ENCODE assay signal across 9 cellular contexts in genomic region chr12:57518176-57518919, GRCh38. TPM values are rescaled to one million over a fixed set of nuclear protein-coding genes. Genes with fewer than 3 reads are reported as not detected.
A peak's percentile ranks its signal among the peaks of the same experiment; 100 is the strongest.
DNase-seq lines count a peak whose midpoint lies in the region; ATAC-seq, FAIRE-seq and TF ChIP-seq lines count a peak whose summit lies in the region.
"Had no signal": no experiment of that assay in that cellular context is flagged by ENCODE, and none has a peak within 500 bp of the region (broad histone marks: within the 10 kb centered on the region; RNA-seq: fewer than 3 reads in every experiment).

No MANE protein-coding gene starts in this region.

- no peak overlapping the region for H2BK12ac ChIP-seq in trophoblast cell (ENCODE audit: low read length)

- WGBS in trophoblast cell (ENCODE audit: extremely low coverage, insufficient coverage, insufficient read length) = no CpG with 5 or more reads among the region's 8 CpGs

- H4K12ac ChIP-seq in trophoblast cell (ENCODE audit: low read depth, low read length) = no peak overlapping the region

- H3K4me1 ChIP-seq in DND-41 (ENCODE audit: insufficient read depth, low read length) (peaks cover 46% of the 10 kb centered on the region), endothelial cell of umbilical vein (ENCODE audit: control insufficient read depth, extremely low read depth, insufficient read depth, low read length) (peaks cover 35% of the 10 kb centered on the region), trophoblast cell (ENCODE audit: control insufficient read depth in 1 of 2, insufficient read depth in 2 of 2, low read length in 2 of 2) (peaks cover 12 to 20% of the 10 kb centered on the region in 2 experiments)

- H3K36me3 ChIP-seq in DND-41 (ENCODE audit: insufficient read depth, low read length) (peaks cover 69% of the 10 kb centered on the region), endothelial cell of umbilical vein (ENCODE audit: control insufficient read depth in 2 of 2, extremely low read depth in 1 of 2, insufficient read depth in 2 of 2, low read length in 2 of 2) (peaks cover 22 to 29% of the 10 kb centered on the region in 2 experiments), trophoblast cell (ENCODE audit: control insufficient read depth in 1 of 2, insufficient read depth in 2 of 2, low read length in 2 of 2) (peaks cover 25 to 38% of the 10 kb centered on the region in 2 experiments)

- H3K27me3 ChIP-seq in DND-41 (ENCODE audit: insufficient read depth, low read length, poor library complexity) (no peaks in the 10 kb centered on the region), endothelial cell of umbilical vein (ENCODE audit: control insufficient read depth in 2 of 2, insufficient read depth in 2 of 2, low read length in 2 of 2) (no peaks in the 10 kb centered on the region), trophoblast cell (ENCODE audit: insufficient read depth, low read length) (no peaks in the 10 kb centered on the region)

- peak overlapping the region; percentile 86 to 91; a peak in 3 of 4 replicates for H3K4me3 ChIP-seq in DND-41 (ENCODE audit: low read depth in 1 of 2, low read length in 2 of 2)
- no peak overlapping the region for H3K4me3 ChIP-seq in endothelial cell of umbilical vein (replicated peaks in 1 of 3; ENCODE audit: insufficient read depth in 1 of 3, low read depth in 1 of 3, low read length in 3 of 3)
- no peak overlapping the region for H3K4me3 ChIP-seq in trophoblast cell (ENCODE audit: low read depth, low read length)

- POLR2A ChIA-PET in RWPE1 (lab: Yijun Ruan, JAX; ENCODE audit: low non-redundant PET) = interaction anchor here (0.6 kb wide), 1 partner anchor 226 kb away, joined by 5 read pairs; the partner anchor contains the start of gene TSPAN31
- POLR2A ChIA-PET in endothelial cell of umbilical vein (lab: Charles Lee) = no interaction called here
- POLR2A ChIA-PET in GM10248 (lab: Yijun Ruan, JAX) = interaction anchor here (0.7 to 3.7 kb wide), 7 partner anchors 9 to 248 kb away, joined by 3 to 20 read pairs (median 4); partner anchors contain the start of gene ARHGAP9

- FAIRE-seq in endothelial cell of umbilical vein (lab: Jason Lieb, UNC) = no peak

- no peak overlapping the region for H4K8ac ChIP-seq in trophoblast cell (ENCODE audit: low read depth, low read length)

- H3K9ac ChIP-seq in DND-41 (ENCODE audit: low read depth, low read length) = peak overlapping the region; percentile 97
- no peak overlapping the region for H3K9ac ChIP-seq in endothelial cell of umbilical vein (replicated peaks; ENCODE audit: extremely low read depth, insufficient read depth, low read length)
- H3K9ac ChIP-seq in trophoblast cell (ENCODE audit: low read length) = no peak overlapping the region

- H3K79me2 ChIP-seq in DND-41 (ENCODE audit: insufficient read depth, low read length) = peaks cover 50% of the 10 kb centered on the region
- peaks cover 27% of the 10 kb centered on the region for H3K79me2 ChIP-seq in endothelial cell of umbilical vein (ENCODE audit: control insufficient read depth, insufficient read depth, low read length)
- peaks cover 16% of the 10 kb centered on the region for H3K79me2 ChIP-seq in trophoblast cell (ENCODE audit: control insufficient read depth, insufficient read depth, low read length, poor library complexity)

- no peaks in the 10 kb centered on the region for H3K9me1 ChIP-seq in endothelial cell of umbilical vein (replicated peaks; ENCODE audit: control insufficient read depth, extremely low read depth, insufficient read depth, low read length)

- DNase-seq in DND-41 = no peak
- DNase-seq in RWPE1 (ENCODE audit: low spot score) = no peak
- DNase-seq in endothelial cell of umbilical vein (ENCODE audit: low read depth, low spot score) = no peak
- DNase-seq in trophoblast cell = no peak
- no peak for DNase-seq in NCI-H82 (lab: John Stamatoyannopoulos, UW)
- DNase-seq in GM10248 (ENCODE audit: extremely low spot score) = no peak
- DNase-seq in NCI-H748 treated with DMSO at 0.1 percent for 48 hours (lab: John Stamatoyannopoulos, UW) = no peak
- DNase-seq: NCI-H526 treated with DMSO at 0.1 percent for 48 hours had no signal

- H2BK5ac ChIP-seq in trophoblast cell (ENCODE audit: low read depth, low read length, poor library complexity) = no peak overlapping the region

- no peak overlapping the region for H3K14ac ChIP-seq in trophoblast cell (ENCODE audit: low read length)

- H3K18ac ChIP-seq in trophoblast cell (ENCODE audit: low read length) = no peak overlapping the region

- TF ChIP-seq CTCF in DND-41 (IDR thresholded peaks at IDR 0.05; ENCODE audit: borderline replicate concordance, extremely low read depth, low read length, poor library complexity, severe bottlenecking) = no peak
- TF ChIP-seq CTCF in RWPE1 (conservative IDR thresholded peaks at IDR 0.05; ENCODE audit: low read depth) = no peak
- no peak for TF ChIP-seq CTCF in endothelial cell of umbilical vein (IDR thresholded peaks at IDR 0.05; ENCODE audit: extremely low read depth in 1 of 2, insufficient read depth in 1 of 2, low read depth in 1 of 2, low read length in 2 of 2)
- TF ChIP-seq CTCF in GM10248 (IDR thresholded peaks at IDR 0.05; ENCODE audit: control extremely low read depth, extremely low read depth, low read depth, missing control alignments) = no peak

- CTCF ChIA-PET in RWPE1 (lab: Yijun Ruan, JAX) = no interaction called here
- CTCF ChIA-PET in endothelial cell of umbilical vein (lab: Charles Lee) = no interaction called here
- CTCF ChIA-PET in GM10248 (lab: Yijun Ruan, JAX) = interaction anchor here (0.7 to 1.5 kb wide), 2 partner anchors 22 to 65 kb away, joined by 3 read pairs; no protein-coding TSS in a partner anchor

- H2AK5ac ChIP-seq in trophoblast cell (ENCODE audit: low read length) = no peak overlapping the region

- no peak overlapping the region for H3K23ac ChIP-seq in trophoblast cell (ENCODE audit: low read length)

- intact Hi-C loops in endothelial cell of umbilical vein (cut with micrococcal nuclease) = no loop called here

- no peaks in the 10 kb centered on the region for H3K9me3 ChIP-seq in DND-41 (ENCODE audit: insufficient read depth, low read length, severe bottlenecking)
- H3K9me3 ChIP-seq in endothelial cell of umbilical vein (replicated peaks; ENCODE audit: control insufficient read depth, insufficient read depth, low read length) = no peaks in the 10 kb centered on the region
- H3K9me3 ChIP-seq in trophoblast cell (ENCODE audit: insufficient read depth, low read depth, low read length) = peaks cover 2% of the 10 kb centered on the region

- dilution Hi-C loops in endothelial cell of umbilical vein (cut with MboI; ENCODE audit: extremely low pct_ligation_motif_present, low sequenced_read_pairs) = no loop called here

- H4K91ac ChIP-seq in trophoblast cell (ENCODE audit: low read depth, low read length) = no peak overlapping the region

- peaks cover 32% of the 10 kb centered on the region for H3K79me1 ChIP-seq in trophoblast cell (ENCODE audit: low read length)

- H3K27ac ChIP-seq in DND-41 (ENCODE audit: low read length) (peak overlapping the region; percentile 99), RWPE1 (peak overlapping the region; percentile 75), endothelial cell of umbilical vein (ENCODE audit: insufficient read depth, low read depth, low read length) (no peak overlapping the region), trophoblast cell (ENCODE audit: low read depth, low read length) (no peak overlapping the region)

- no peak overlapping the region for H2AFZ ChIP-seq in DND-41 (ENCODE audit: low read depth, low read length)
- H2AFZ ChIP-seq in endothelial cell of umbilical vein (ENCODE audit: low read depth, low read length) = no peak overlapping the region
- no peak overlapping the region for H2AFZ ChIP-seq in trophoblast cell (ENCODE audit: insufficient read depth, low read length, poor library complexity)

- no peak overlapping the region for H2BK120ac ChIP-seq in trophoblast cell (ENCODE audit: insufficient read depth, low read length, poor library complexity)

- H3K4ac ChIP-seq in trophoblast cell (ENCODE audit: low read depth, low read length) = peak overlapping the region; percentile 52

- H3K4me2 ChIP-seq in DND-41 (ENCODE audit: insufficient read depth, low read length) (peak overlapping the region; percentile 68), endothelial cell of umbilical vein (ENCODE audit: insufficient read depth, low read length) (peak overlapping the region; percentile 2), trophoblast cell (ENCODE audit: low read length) (peak overlapping the region; percentile 13)

- no TSS peak for BruUV-seq in endothelial cell of umbilical vein (replicated peaks; lab: Mats Ljungman, UMichigan)

- no peak for TF ChIP-seq POLR2A in endothelial cell of umbilical vein (IDR thresholded peaks at IDR 0.05; ENCODE audit: low read depth, low read length)

- H4K20me1 ChIP-seq in DND-41 (ENCODE audit: insufficient read depth, low read length) (peaks cover 53% of the 10 kb centered on the region), endothelial cell of umbilical vein (replicated peaks; ENCODE audit: control insufficient read depth, extremely low read depth, insufficient read depth, low read length) (no peaks in the 10 kb centered on the region)

- no peak for ATAC-seq in DND-41 (ENCODE audit: insufficient read depth, low read depth)
- no peak for ATAC-seq in GM19455 (IDR thresholded peaks at IDR 0.05; ENCODE audit: unreplicated experiment)

RNA-seq across cellular contexts. Expression of gene DDIT3, which starts 2.0 kb away (rescaled TPM):
- total RNA-seq in endothelial cell of umbilical vein = 9.8 and 13.7 TPM in 2 replicates
- polyA plus RNA-seq in endothelial cell of umbilical vein = 15.4 and 22.0 TPM in 2 replicates
- polyA plus RNA-seq in endothelial cell of umbilical vein (2011; cell fraction: cytosol; rRNA removed) = 28.7 and 29.2 TPM in 2 replicates
- 124 and 158 TPM in 2 replicates for polyA plus RNA-seq in endothelial cell of umbilical vein (2011; cell fraction: nucleus; rRNA removed)
- 16.0 and 23.6 TPM in 2 replicates for polyA plus RNA-seq in endothelial cell of umbilical vein (2012)
- 11.2 and 19.1 TPM in 2 replicates for polyA minus RNA-seq in endothelial cell of umbilical vein
- 23.7 TPM for polyA minus RNA-seq in endothelial cell of umbilical vein (2011; cell fraction: cytosol; rRNA and poly(A)+ RNA removed)
- polyA minus RNA-seq in endothelial cell of umbilical vein (2011; cell fraction: nucleus; rRNA and poly(A)+ RNA removed) = 28.1 and 41.1 TPM in 2 replicates
- 106 and 110 TPM in 2 replicates for polyA plus RNA-seq in trophoblast cell (2013)

RNA-seq across cellular contexts. Expression of gene MBD6, which starts 4.3 kb away (rescaled TPM):
- total RNA-seq in endothelial cell of umbilical vein = 85.6 and 95.2 TPM in 2 replicates
- 8.5 and 10.6 TPM in 2 replicates for polyA plus RNA-seq in endothelial cell of umbilical vein
- 8.5 and 10.6 TPM in 2 replicates for polyA plus RNA-seq in endothelial cell of umbilical vein (2011; cell fraction: cytosol; rRNA removed)
- 52.4 and 65.4 TPM in 2 replicates for polyA plus RNA-seq in endothelial cell of umbilical vein (2011; cell fraction: nucleus; rRNA removed)
- 33.6 and 37.1 TPM in 2 replicates for polyA plus RNA-seq in endothelial cell of umbilical vein (2012)
- 6.7 and 17.1 TPM in 2 replicates for polyA minus RNA-seq in endothelial cell of umbilical vein
- polyA minus RNA-seq in endothelial cell of umbilical vein (2011; cell fraction: cytosol; rRNA and poly(A)+ RNA removed) = 16.9 TPM
- polyA minus RNA-seq in endothelial cell of umbilical vein (2011; cell fraction: nucleus; rRNA and poly(A)+ RNA removed) = 19.2 and 25.4 TPM in 2 replicates
- polyA plus RNA-seq in trophoblast cell (2013) = 54.4 TPM in 2 replicates

RNA-seq across cellular contexts. Expression of gene DCTN2, which starts 28.6 kb away (rescaled TPM):
- 157 and 161 TPM in 2 replicates for total RNA-seq in endothelial cell of umbilical vein
- 146 and 234 TPM in 2 replicates for polyA plus RNA-seq in endothelial cell of umbilical vein
- 153 and 162 TPM in 2 replicates for polyA plus RNA-seq in endothelial cell of umbilical vein (2011; cell fraction: cytosol; rRNA removed)
- 181 and 198 TPM in 2 replicates for polyA plus RNA-seq in endothelial cell of umbilical vein (2011; cell fraction: nucleus; rRNA removed)
- polyA plus RNA-seq in endothelial cell of umbilical vein (2012) = 148 and 160 TPM in 2 replicates
- polyA minus RNA-seq in endothelial cell of umbilical vein = 158 and 160 TPM in 2 replicates
- 91.9 TPM for polyA minus RNA-seq in endothelial cell of umbilical vein (2011; cell fraction: cytosol; rRNA and poly(A)+ RNA removed)
- 62.7 and 86.8 TPM in 2 replicates for polyA minus RNA-seq in endothelial cell of umbilical vein (2011; cell fraction: nucleus; rRNA and poly(A)+ RNA removed)
- polyA plus RNA-seq in trophoblast cell (2013) = 118 and 119 TPM in 2 replicates

RNA-seq across cellular contexts. Expression of gene MARS1, which starts 30.5 kb away (rescaled TPM):
- total RNA-seq in endothelial cell of umbilical vein = 212 and 216 TPM in 2 replicates
- 98.8 and 118 TPM in 2 replicates for polyA plus RNA-seq in endothelial cell of umbilical vein
- 83.6 and 88.5 TPM in 2 replicates for polyA plus RNA-seq in endothelial cell of umbilical vein (2011; cell fraction: cytosol; rRNA removed)
- 558 and 575 TPM in 2 replicates for polyA plus RNA-seq in endothelial cell of umbilical vein (2011; cell fraction: nucleus; rRNA removed)
- polyA plus RNA-seq in endothelial cell of umbilical vein (2012) = 136 and 142 TPM in 2 replicates
- polyA minus RNA-seq in endothelial cell of umbilical vein = 174 and 202 TPM in 2 replicates
- 99.2 TPM for polyA minus RNA-seq in endothelial cell of umbilical vein (2011; cell fraction: cytosol; rRNA and poly(A)+ RNA removed)
- polyA minus RNA-seq in endothelial cell of umbilical vein (2011; cell fraction: nucleus; rRNA and poly(A)+ RNA removed) = 179 and 213 TPM in 2 replicates
- polyA plus RNA-seq in trophoblast cell (2013) = 418 and 476 TPM in 2 replicates

RNA-seq across cellular contexts. Expression of gene KIF5A, which starts 31.5 kb away (rescaled TPM):
- total RNA-seq in endothelial cell of umbilical vein = 0.12 and 0.35 TPM in 2 replicates
- 0.05 and 0.07 TPM in 2 replicates for polyA plus RNA-seq in endothelial cell of umbilical vein
- polyA plus RNA-seq in endothelial cell of umbilical vein (2011; cell fraction: cytosol; rRNA removed) = 0.05 and 0.06 TPM in 2 replicates
- 0.36 and 0.75 TPM in 2 replicates for polyA plus RNA-seq in endothelial cell of umbilical vein (2011; cell fraction: nucleus; rRNA removed)
- polyA plus RNA-seq in endothelial cell of umbilical vein (2012) = 0.37 and 0.59 TPM in 2 replicates
- polyA minus RNA-seq in endothelial cell of umbilical vein = 0.13 and 0.34 TPM in 2 replicates
- polyA minus RNA-seq in endothelial cell of umbilical vein (2011; cell fraction: cytosol; rRNA and poly(A)+ RNA removed) = not detected
- polyA minus RNA-seq in endothelial cell of umbilical vein (2011; cell fraction: nucleus; rRNA and poly(A)+ RNA removed) = 0.05 and 0.19 TPM in 2 replicates
- 0.21 TPM in 2 replicates for polyA plus RNA-seq in trophoblast cell (2013)

Comparison
In these comparisons a context has a peak if more than half of its experiments do, and no peak if none do; other contexts are left out.
1. H3K27ac ChIP-seq: peak in DND-41 (single experiment) and RWPE1 (single experiment); none in endothelial cell of umbilical vein (single experiment) and trophoblast cell (single experiment).
2. H3K4me2 ChIP-seq: peak in every context shown above with its lines; median percentile 68 in DND-41; 13 in trophoblast cell; 2 in endothelial cell of umbilical vein.
3. H3K4me3 ChIP-seq: peak in DND-41 (2 of 2); none in endothelial cell of umbilical vein (0 of 3) and trophoblast cell (single experiment).